21 cellular contexts compared by ENCODE assay signal in the genomic region with DNA sequence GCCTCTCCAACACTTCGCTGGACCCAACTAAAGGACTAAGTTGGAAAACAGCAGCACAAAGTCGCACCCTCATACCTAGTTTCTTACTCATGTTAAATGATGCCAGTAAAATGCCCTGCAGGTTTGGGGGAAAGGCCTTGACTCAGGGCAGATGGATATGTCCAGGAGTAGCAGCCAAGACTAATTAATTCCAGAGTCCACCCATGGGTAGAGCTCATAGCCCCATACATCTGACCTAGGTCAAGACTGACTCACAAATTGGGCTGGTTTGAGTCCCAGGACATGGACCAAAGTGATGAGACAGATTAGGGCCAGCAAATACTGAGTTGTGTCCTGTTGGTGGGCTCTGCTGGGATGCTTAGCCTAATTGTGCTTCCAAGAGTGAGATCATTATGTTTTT.
DNase-seq lines count a peak whose midpoint lies in the region; ATAC-seq, FAIRE-seq and TF ChIP-seq lines count a peak whose summit lies in the region.
"Had no signal": no experiment of that assay in that cellular context is flagged by ENCODE, and none has a peak within 500 bp of the region (broad histone marks: within the 10 kb centered on the region; RNA-seq: fewer than 3 reads in every experiment).

No MANE protein-coding gene starts in this region.

- no peak for ATAC-seq in GM19455 (IDR thresholded peaks at IDR 0.05; ENCODE audit: unreplicated experiment)
- ATAC-seq: right lobe of liver had no signal

- H3K9ac ChIP-seq in keratinocyte (ENCODE audit: control insufficient read depth, extremely low read depth, insufficient read depth, low read length), result no peak overlapping the region
- H3K9ac ChIP-seq: BLaER1 treated with 17β-estradiol and CSF1 and Interleukin-3, amounts not matched to agents 10 nM and 100 nM had no signal

- CTCF ChIA-PET in Calu3 (lab: Charles Lee), result interaction anchor here (0.8 kb wide), 1 partner anchor 201 kb away, joined by 4 read pairs; no protein-coding TSS in a partner anchor

- H3K9me3 Mint-ChIP-seq in Calu3 (ENCODE audit: low read depth, unreplicated experiment), result no peaks in the 10 kb centered on the region
- H3K9me3 Mint-ChIP-seq: IgD-negative memory B cell had no signal

- H3K4me1 Mint-ChIP-seq in Calu3 (ENCODE audit: low read depth, unreplicated experiment), result peaks cover 15% of the 10 kb centered on the region

- no peaks in the 10 kb centered on the region for H3K27me3 ChIP-seq in keratinocyte (ENCODE audit: control insufficient read depth, extremely low read depth, insufficient read depth, low read length)
- H3K27me3 ChIP-seq: BLaER1 treated with 17β-estradiol and CSF1 and Interleukin-3, amounts not matched to agents 10 nM and 100 nM; right lobe of liver had no signal

- dilution Hi-C loops in keratinocyte (cut with MboI; ENCODE audit: extremely low pct_ligation_motif_present, low sequenced_read_pairs), result no loop called here

- no peaks in the 10 kb centered on the region for H3K9me1 ChIP-seq in keratinocyte (ENCODE audit: control insufficient read depth, extremely low read depth, insufficient read depth, low read length)

- H2AFZ ChIP-seq in keratinocyte (ENCODE audit: control insufficient read depth, low read length), result no peak overlapping the region

- H3K79me2 ChIP-seq in keratinocyte (ENCODE audit: control insufficient read depth, insufficient read depth, low read length), result no peaks in the 10 kb centered on the region

- H3K4me1 ChIP-seq in keratinocyte (ENCODE audit: control insufficient read depth, extremely low read depth, insufficient read depth, low read length), result peaks cover 14% of the 10 kb centered on the region
- H3K4me1 ChIP-seq: HAP-1 had no signal

- no TSS peak for BruUV-seq in Calu3 (replicated peaks; lab: Mats Ljungman, UMichigan)

- in situ Hi-C loops in Caki2 (cut with HindIII; ENCODE audit: low pct_unique_long_range_greater_than_20kb, low sequenced_read_pairs), result no loop called here
- in situ Hi-C loops in astrocyte of the spinal cord (cut with HindIII; ENCODE audit: low sequenced_read_pairs), result no loop called here

- H3K27ac ChIP-seq in keratinocyte (ENCODE audit: control insufficient read depth, insufficient read depth, low read length), result no peak overlapping the region
- H3K27ac ChIP-seq: BLaER1 treated with 17β-estradiol and CSF1 and Interleukin-3, amounts not matched to agents 10 nM and 100 nM; right lobe of liver had no signal

- H3K27me3 Mint-ChIP-seq in Calu3 (ENCODE audit: unreplicated experiment), result no peaks in the 10 kb centered on the region
- H3K27me3 Mint-ChIP-seq: activated naive CD8-positive, alpha-beta T cell; IgD-negative memory B cell had no signal

- no peak overlapping the region for H3K27ac Mint-ChIP-seq in Calu3 (ENCODE audit: unreplicated experiment)
- H3K27ac Mint-ChIP-seq: activated naive CD8-positive, alpha-beta T cell; IgD-negative memory B cell had no signal

- no peaks in the 10 kb centered on the region for H3K36me3 Mint-ChIP-seq in Calu3 (ENCODE audit: insufficient read depth, unreplicated experiment)
- H3K36me3 Mint-ChIP-seq: IgD-negative memory B cell had no signal

- no peak for FAIRE-seq in keratinocyte (lab: Jason Lieb, UNC)
- FAIRE-seq: GM12878, TTC549 had no signal

- intact Hi-C loops in Calu3 (cut with micrococcal nuclease; ENCODE audit: unreplicated experiment), result loop anchor here (10.0 kb wide), 1 partner anchor 225 kb away; a partner anchor contains a TSS

- no peak overlapping the region for H3K4me3 Mint-ChIP-seq in Calu3 (ENCODE audit: low read depth, unreplicated experiment)
- H3K4me3 Mint-ChIP-seq: activated naive CD8-positive, alpha-beta T cell; IgD-negative memory B cell had no signal

- no peaks in the 10 kb centered on the region for H3K9me3 ChIP-seq in keratinocyte (ENCODE audit: control insufficient read depth, low read depth, low read length)
- H3K9me3 ChIP-seq: HAP-1, right lobe of liver had no signal

- no peaks in the 10 kb centered on the region for H4K20me1 ChIP-seq in keratinocyte (ENCODE audit: control insufficient read depth, extremely low read depth, insufficient read depth, low read length)
- H4K20me1 ChIP-seq: BLaER1 treated with 17β-estradiol and CSF1 and Interleukin-3, amounts not matched to agents 10 nM and 100 nM had no signal

- TF ChIP-seq CTCF in astrocyte of the spinal cord (IDR thresholded peaks at IDR 0.05; ENCODE audit: low read depth, low read length), result no peak
- TF ChIP-seq CTCF in keratinocyte (optimal IDR thresholded peaks at IDR 0.05 in 1 of 3, IDR thresholded peaks at IDR 0.05 in 1 of 3, conservative IDR thresholded peaks at IDR 0.05 in 1 of 3; ENCODE audit: extremely low read depth in 1 of 3, insufficient read depth in 2 of 3, low read length in 3 of 3), result no peak
- no peak for TF ChIP-seq CTCF in Calu3 (IDR thresholded peaks at IDR 0.05; ENCODE audit: unreplicated experiment)

- H3K4me3 ChIP-seq in astrocyte of the spinal cord (ENCODE audit: low read depth, low read length) (no peak overlapping the region), keratinocyte (ENCODE audit: control insufficient read depth in 2 of 3, extremely low read depth in 1 of 3, insufficient read depth in 2 of 3, low read depth in 1 of 3, low read length in 3 of 3) (no peak overlapping the region)
- H3K4me3 ChIP-seq: BLaER1 treated with 17β-estradiol and CSF1 and Interleukin-3, amounts not matched to agents 10 nM and 100 nM; GM12878; HAP-1; right lobe of liver had no signal

- H3K36me3 ChIP-seq in keratinocyte (ENCODE audit: control insufficient read depth in 2 of 2, extremely low read depth in 1 of 2, insufficient read depth in 2 of 2, low read length in 2 of 2), result no peaks in the 10 kb centered on the region
- H3K36me3 ChIP-seq: BLaER1 treated with 17β-estradiol and CSF1 and Interleukin-3, amounts not matched to agents 10 nM and 100 nM; HAP-1; right lobe of liver had no signal

- H3K4me2 ChIP-seq in keratinocyte (ENCODE audit: control insufficient read depth, extremely low read depth, insufficient read depth, low read depth, low read length), result no peak overlapping the region

- DNase-seq in Caki2 (ENCODE audit: low read depth) (peak; percentile 9), HT1080 (ENCODE audit: low read depth) (peak; percentile 18), astrocyte of the spinal cord (ENCODE audit: low read depth, low spot score) (peak; percentile 38), keratinocyte (ENCODE audit: low read depth, low spot score) (peak; percentile 45), Calu3 (no peak), NCI-H524 treated with DMSO at 0.1 percent for 48 hours (lab: John Stamatoyannopoulos, UW) (no peak)
- no peak for DNase-seq in activated CD4-positive, alpha-beta T cell treated with anti-CD3 and anti-CD28 coated beads for 1 hour
- DNase-seq: activated CD4-positive, alpha-beta T cell treated with anti-CD3 and anti-CD28 coated beads, Interleukin-2, amount 50 U/mL, for 4 hours; activated T-cell treated with anti-CD3 and anti-CD28 coated beads, Interleukin-2, amount 50 U/mL, for 48 hours; DMS79 treated with DMSO at 0.1 percent for 48 hours; effector CD8-positive, alpha-beta T cell; NCI-H1092 treated with DMSO at 0.1 percent for 48 hours; NCI-H2171; right lobe of liver had no signal

Comparison
In these comparisons a context has a peak if more than half of its experiments do, and no peak if none do; other contexts are left out.
1. DNase-seq: peak in Caki2 (single experiment), HT1080 (single experiment), astrocyte of the spinal cord (single experiment) and keratinocyte (single experiment); none in Calu3 (single experiment), NCI-H524 treated with DMSO at 0.1 percent for 48 hours (single experiment) and activated CD4-positive, alpha-beta T cell treated with anti-CD3 and anti-CD28 coated beads for 1 hour (single experiment).